2 cellular contexts compared by ENCODE assay signal in the genomic region with DNA sequence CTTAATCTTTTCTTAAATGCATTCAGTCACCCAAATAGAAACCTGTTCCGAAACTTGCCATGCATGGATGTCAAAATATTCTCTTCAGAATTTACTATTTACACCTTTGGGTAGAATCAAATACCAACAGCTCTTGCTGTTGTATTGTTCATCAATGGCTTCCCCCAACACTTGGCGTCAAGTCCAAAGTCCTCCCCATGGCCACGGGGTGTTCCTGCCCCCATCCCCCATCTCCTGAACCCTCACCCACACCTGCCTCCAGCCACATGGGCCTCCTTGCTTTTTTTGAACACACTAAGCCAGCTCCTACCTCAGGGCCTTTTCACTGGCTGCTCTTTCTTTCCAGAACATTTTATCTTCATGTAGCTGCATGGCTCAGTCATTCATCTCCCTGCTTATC.
TF ChIP-seq lines count a peak whose summit lies in the region.

No MANE protein-coding gene starts in this region.

TF ChIP-seq in SK-N-SH, 30 proteins besides CTCF, POLR2A, EP300 and RAD21:
- no peak for TF ChIP-seq YY1 (IDR thresholded peaks at IDR 0.05; ENCODE audit: low read depth)
- TF ChIP-seq RCOR1 (IDR thresholded peaks at IDR 0.05; ENCODE audit: low read length): no peak
- TF ChIP-seq, protein P1, sequence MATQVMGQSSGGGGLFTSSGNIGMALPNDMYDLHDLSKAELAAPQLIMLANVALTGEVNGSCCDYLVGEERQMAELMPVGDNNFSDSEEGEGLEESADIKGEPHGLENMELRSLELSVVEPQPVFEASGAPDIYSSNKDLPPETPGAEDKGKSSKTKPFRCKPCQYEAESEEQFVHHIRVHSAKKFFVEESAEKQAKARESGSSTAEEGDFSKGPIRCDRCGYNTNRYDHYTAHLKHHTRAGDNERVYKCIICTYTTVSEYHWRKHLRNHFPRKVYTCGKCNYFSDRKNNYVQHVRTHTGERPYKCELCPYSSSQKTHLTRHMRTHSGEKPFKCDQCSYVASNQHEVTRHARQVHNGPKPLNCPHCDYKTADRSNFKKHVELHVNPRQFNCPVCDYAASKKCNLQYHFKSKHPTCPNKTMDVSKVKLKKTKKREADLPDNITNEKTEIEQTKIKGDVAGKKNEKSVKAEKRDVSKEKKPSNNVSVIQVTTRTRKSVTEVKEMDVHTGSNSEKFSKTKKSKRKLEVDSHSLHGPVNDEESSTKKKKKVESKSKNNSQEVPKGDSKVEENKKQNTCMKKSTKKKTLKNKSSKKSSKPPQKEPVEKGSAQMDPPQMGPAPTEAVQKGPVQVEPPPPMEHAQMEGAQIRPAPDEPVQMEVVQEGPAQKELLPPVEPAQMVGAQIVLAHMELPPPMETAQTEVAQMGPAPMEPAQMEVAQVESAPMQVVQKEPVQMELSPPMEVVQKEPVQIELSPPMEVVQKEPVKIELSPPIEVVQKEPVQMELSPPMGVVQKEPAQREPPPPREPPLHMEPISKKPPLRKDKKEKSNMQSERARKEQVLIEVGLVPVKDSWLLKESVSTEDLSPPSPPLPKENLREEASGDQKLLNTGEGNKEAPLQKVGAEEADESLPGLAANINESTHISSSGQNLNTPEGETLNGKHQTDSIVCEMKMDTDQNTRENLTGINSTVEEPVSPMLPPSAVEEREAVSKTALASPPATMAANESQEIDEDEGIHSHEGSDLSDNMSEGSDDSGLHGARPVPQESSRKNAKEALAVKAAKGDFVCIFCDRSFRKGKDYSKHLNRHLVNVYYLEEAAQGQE (IDR thresholded peaks at IDR 0.05; ENCODE audit: low read depth, low read length): no peak
- no peak for TF ChIP-seq NFIC (IDR thresholded peaks at IDR 0.05; ENCODE audit: borderline replicate concordance)
- TF ChIP-seq, protein P2, sequence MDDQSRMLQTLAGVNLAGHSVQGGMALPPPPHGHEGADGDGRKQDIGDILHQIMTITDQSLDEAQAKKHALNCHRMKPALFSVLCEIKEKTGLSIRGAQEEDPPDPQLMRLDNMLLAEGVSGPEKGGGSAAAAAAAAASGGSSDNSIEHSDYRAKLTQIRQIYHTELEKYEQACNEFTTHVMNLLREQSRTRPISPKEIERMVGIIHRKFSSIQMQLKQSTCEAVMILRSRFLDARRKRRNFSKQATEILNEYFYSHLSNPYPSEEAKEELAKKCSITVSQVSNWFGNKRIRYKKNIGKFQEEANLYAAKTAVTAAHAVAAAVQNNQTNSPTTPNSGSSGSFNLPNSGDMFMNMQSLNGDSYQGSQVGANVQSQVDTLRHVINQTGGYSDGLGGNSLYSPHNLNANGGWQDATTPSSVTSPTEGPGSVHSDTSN (IDR thresholded peaks at IDR 0.05): no peak
- no peak for TF ChIP-seq JUND (IDR thresholded peaks at IDR 0.05)
- TF ChIP-seq, protein P3, sequence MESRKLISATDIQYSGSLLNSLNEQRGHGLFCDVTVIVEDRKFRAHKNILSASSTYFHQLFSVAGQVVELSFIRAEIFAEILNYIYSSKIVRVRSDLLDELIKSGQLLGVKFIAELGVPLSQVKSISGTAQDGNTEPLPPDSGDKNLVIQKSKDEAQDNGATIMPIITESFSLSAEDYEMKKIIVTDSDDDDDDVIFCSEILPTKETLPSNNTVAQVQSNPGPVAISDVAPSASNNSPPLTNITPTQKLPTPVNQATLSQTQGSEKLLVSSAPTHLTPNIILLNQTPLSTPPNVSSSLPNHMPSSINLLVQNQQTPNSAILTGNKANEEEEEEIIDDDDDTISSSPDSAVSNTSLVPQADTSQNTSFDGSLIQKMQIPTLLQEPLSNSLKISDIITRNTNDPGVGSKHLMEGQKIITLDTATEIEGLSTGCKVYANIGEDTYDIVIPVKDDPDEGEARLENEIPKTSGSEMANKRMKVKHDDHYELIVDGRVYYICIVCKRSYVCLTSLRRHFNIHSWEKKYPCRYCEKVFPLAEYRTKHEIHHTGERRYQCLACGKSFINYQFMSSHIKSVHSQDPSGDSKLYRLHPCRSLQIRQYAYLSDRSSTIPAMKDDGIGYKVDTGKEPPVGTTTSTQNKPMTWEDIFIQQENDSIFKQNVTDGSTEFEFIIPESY (IDR thresholded peaks at IDR 0.05; ENCODE audit: borderline replicate concordance, low read depth): no peak
- TF ChIP-seq, protein P4, sequence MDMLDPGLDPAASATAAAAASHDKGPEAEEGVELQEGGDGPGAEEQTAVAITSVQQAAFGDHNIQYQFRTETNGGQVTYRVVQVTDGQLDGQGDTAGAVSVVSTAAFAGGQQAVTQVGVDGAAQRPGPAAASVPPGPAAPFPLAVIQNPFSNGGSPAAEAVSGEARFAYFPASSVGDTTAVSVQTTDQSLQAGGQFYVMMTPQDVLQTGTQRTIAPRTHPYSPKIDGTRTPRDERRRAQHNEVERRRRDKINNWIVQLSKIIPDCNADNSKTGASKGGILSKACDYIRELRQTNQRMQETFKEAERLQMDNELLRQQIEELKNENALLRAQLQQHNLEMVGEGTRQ (IDR thresholded peaks at IDR 0.05; ENCODE audit: borderline replicate concordance, low read depth, low read length): no peak
- no peak for TF ChIP-seq SMC3 (IDR thresholded peaks at IDR 0.05; ENCODE audit: low read depth, low read length)
- TF ChIP-seq, protein P5, sequence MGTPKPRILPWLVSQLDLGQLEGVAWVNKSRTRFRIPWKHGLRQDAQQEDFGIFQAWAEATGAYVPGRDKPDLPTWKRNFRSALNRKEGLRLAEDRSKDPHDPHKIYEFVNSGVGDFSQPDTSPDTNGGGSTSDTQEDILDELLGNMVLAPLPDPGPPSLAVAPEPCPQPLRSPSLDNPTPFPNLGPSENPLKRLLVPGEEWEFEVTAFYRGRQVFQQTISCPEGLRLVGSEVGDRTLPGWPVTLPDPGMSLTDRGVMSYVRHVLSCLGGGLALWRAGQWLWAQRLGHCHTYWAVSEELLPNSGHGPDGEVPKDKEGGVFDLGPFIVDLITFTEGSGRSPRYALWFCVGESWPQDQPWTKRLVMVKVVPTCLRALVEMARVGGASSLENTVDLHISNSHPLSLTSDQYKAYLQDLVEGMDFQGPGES (IDR thresholded peaks at IDR 0.05; ENCODE audit: low read depth, low read length): no peak
- no peak for TF ChIP-seq MEF2A (IDR thresholded peaks at IDR 0.05; ENCODE audit: borderline replicate concordance, low read depth)

TF ChIP-seq in SK-N-SH treated with all-trans-retinoic acid at 6 μM for 48 hours, 23 proteins besides CTCF, POLR2A, EP300 and RAD21:
- TF ChIP-seq CSDC2 (CRISPR knock-in tag; IDR thresholded peaks at IDR 0.05) (no peak), OSR1 (CRISPR knock-in tag; IDR thresholded peaks at IDR 0.05) (no peak), ZNF8 (CRISPR knock-in tag; IDR thresholded peaks at IDR 0.05) (no peak), TOX (CRISPR knock-in tag; IDR thresholded peaks at IDR 0.05; ENCODE audit: borderline replicate concordance) (no peak), ZNF565 (CRISPR knock-in tag; conservative IDR thresholded peaks at IDR 0.05; ENCODE audit: low read depth) (no peak), ZFP3 (CRISPR knock-in tag; IDR thresholded peaks at IDR 0.05) (no peak), ISL1 (CRISPR knock-in tag; IDR thresholded peaks at IDR 0.05) (no peak), ESRRG (CRISPR knock-in tag; IDR thresholded peaks at IDR 0.05) (no peak), GLIS3 (CRISPR knock-in tag; IDR thresholded peaks at IDR 0.05) (no peak)
- TF ChIP-seq, protein P6, sequence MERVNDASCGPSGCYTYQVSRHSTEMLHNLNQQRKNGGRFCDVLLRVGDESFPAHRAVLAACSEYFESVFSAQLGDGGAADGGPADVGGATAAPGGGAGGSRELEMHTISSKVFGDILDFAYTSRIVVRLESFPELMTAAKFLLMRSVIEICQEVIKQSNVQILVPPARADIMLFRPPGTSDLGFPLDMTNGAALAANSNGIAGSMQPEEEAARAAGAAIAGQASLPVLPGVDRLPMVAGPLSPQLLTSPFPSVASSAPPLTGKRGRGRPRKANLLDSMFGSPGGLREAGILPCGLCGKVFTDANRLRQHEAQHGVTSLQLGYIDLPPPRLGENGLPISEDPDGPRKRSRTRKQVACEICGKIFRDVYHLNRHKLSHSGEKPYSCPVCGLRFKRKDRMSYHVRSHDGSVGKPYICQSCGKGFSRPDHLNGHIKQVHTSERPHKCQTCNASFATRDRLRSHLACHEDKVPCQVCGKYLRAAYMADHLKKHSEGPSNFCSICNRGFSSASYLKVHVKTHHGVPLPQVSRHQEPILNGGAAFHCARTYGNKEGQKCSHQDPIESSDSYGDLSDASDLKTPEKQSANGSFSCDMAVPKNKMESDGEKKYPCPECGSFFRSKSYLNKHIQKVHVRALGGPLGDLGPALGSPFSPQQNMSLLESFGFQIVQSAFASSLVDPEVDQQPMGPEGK (CRISPR knock-in tag; IDR thresholded peaks at IDR 0.05; ENCODE audit: borderline replicate concordance): no peak
- TF ChIP-seq, protein P7, sequence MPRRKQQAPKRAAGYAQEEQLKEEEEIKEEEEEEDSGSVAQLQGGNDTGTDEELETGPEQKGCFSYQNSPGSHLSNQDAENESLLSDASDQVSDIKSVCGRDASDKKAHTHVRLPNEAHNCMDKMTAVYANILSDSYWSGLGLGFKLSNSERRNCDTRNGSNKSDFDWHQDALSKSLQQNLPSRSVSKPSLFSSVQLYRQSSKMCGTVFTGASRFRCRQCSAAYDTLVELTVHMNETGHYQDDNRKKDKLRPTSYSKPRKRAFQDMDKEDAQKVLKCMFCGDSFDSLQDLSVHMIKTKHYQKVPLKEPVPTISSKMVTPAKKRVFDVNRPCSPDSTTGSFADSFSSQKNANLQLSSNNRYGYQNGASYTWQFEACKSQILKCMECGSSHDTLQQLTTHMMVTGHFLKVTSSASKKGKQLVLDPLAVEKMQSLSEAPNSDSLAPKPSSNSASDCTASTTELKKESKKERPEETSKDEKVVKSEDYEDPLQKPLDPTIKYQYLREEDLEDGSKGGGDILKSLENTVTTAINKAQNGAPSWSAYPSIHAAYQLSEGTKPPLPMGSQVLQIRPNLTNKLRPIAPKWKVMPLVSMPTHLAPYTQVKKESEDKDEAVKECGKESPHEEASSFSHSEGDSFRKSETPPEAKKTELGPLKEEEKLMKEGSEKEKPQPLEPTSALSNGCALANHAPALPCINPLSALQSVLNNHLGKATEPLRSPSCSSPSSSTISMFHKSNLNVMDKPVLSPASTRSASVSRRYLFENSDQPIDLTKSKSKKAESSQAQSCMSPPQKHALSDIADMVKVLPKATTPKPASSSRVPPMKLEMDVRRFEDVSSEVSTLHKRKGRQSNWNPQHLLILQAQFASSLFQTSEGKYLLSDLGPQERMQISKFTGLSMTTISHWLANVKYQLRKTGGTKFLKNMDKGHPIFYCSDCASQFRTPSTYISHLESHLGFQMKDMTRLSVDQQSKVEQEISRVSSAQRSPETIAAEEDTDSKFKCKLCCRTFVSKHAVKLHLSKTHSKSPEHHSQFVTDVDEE (CRISPR knock-in tag; IDR thresholded peaks at IDR 0.05): no peak
- TF ChIP-seq, protein P8, sequence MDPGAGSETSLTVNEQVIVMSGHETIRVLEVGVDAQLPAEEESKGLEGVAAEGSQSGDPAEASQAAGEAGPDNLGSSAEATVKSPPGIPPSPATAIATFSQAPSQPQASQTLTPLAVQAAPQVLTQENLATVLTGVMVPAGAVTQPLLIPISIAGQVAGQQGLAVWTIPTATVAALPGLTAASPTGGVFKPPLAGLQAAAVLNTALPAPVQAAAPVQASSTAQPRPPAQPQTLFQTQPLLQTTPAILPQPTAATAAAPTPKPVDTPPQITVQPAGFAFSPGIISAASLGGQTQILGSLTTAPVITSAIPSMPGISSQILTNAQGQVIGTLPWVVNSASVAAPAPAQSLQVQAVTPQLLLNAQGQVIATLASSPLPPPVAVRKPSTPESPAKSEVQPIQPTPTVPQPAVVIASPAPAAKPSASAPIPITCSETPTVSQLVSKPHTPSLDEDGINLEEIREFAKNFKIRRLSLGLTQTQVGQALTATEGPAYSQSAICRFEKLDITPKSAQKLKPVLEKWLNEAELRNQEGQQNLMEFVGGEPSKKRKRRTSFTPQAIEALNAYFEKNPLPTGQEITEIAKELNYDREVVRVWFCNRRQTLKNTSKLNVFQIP (CRISPR knock-in tag; IDR thresholded peaks at IDR 0.05; ENCODE audit: borderline replicate concordance, low read depth): no peak
